In the genomic region with DNA sequence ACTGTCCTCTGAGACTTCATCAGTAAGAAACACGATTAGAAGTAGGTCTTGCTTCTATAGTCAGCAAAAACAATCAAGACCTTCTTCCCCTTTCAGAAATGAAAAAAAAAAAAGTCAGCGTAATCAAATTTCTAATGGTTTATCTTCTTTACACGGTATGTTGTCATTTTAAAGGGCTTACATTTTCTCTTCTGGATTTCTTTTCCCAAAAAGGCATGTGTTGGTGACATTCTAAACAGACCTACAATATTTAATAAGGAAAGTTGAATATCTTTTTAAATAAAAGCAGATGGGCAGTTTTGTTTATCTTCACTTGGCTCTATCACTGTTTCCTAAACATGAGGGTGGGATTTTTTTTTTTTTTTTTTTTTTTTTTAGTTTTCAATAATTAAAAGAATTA, we compare ENCODE assay signal across 22 cellular contexts.
"Had no signal": no experiment of that assay in that cellular context is flagged by ENCODE, and none has a peak within 500 bp of the region (broad histone marks: within the 10 kb centered on the region; RNA-seq: fewer than 3 reads in every experiment).

No MANE protein-coding gene starts in this region.

- ATAC-seq: activated CD8-positive, alpha-beta memory T cell treated with anti-CD3 and anti-CD28 coated beads, Interleukin-2, amount 10 ng/mL, durations not matched to agents 7 days and 5 days; PC-3 had no signal

- H3K4me3 Mint-ChIP-seq: activated CD4-positive, alpha-beta T cell treated with anti-CD3 and anti-CD28 coated beads, Interleukin-2, amount 10 ng/mL, durations not matched to agents 24 days and 14 days; activated CD8-positive, alpha-beta memory T cell treated with anti-CD3 and anti-CD28 coated beads, Interleukin-2, amount 10 ng/mL, durations not matched to agents 7 days and 5 days; activated naive CD8-positive, alpha-beta T cell; activated T-cell treated with anti-CD3 and anti-CD28 coated beads, Interleukin-2, amount 50 U/mL, for 24 hours; brain had no signal

- H3K36me3 Mint-ChIP-seq: activated CD8-positive, alpha-beta memory T cell treated with anti-CD3 and anti-CD28 coated beads, Interleukin-2, amount 10 ng/mL, durations not matched to agents 7 days and 5 days; activated naive CD8-positive, alpha-beta T cell; brain had no signal

- H3K27me3 ChIP-seq: MG63 had no signal

- H3K36me3 ChIP-seq: MG63 had no signal

- H3K27me3 Mint-ChIP-seq: activated CD4-positive, alpha-beta T cell treated with anti-CD3 and anti-CD28 coated beads, Interleukin-2, amount 10 ng/mL, durations not matched to agents 24 days and 14 days; activated CD8-positive, alpha-beta memory T cell treated with anti-CD3 and anti-CD28 coated beads, Interleukin-2, amount 10 ng/mL, durations not matched to agents 7 days and 5 days; activated naive CD8-positive, alpha-beta T cell; activated T-cell treated with anti-CD3 and anti-CD28 coated beads, Interleukin-2, amount 50 U/mL, for 24 hours had no signal

- H3K27ac Mint-ChIP-seq: activated CD4-positive, alpha-beta T cell treated with anti-CD3 and anti-CD28 coated beads, Interleukin-2, amount 10 ng/mL, durations not matched to agents 24 days and 14 days; activated CD8-positive, alpha-beta memory T cell treated with anti-CD3 and anti-CD28 coated beads, Interleukin-2, amount 10 ng/mL, durations not matched to agents 7 days and 5 days; activated naive CD8-positive, alpha-beta T cell; activated T-cell treated with anti-CD3 and anti-CD28 coated beads, Interleukin-2, amount 50 U/mL, for 24 hours had no signal

- H3K9me3 ChIP-seq: MG63 had no signal

- DNase-seq: activated CD4-positive, alpha-beta T cell treated with anti-CD3 and anti-CD28 coated beads for 1 hour; activated CD4-positive, alpha-beta T cell treated with anti-CD3 and anti-CD28 coated beads, Interleukin-2, amount 10 ng/mL, durations not matched to agents 24 days and 14 days; activated CD4-positive, alpha-beta T cell treated with anti-CD3 and anti-CD28 coated beads, Interleukin-2, amount 50 U/mL, for 48 hours; activated CD8-positive, alpha-beta memory T cell treated with anti-CD3 and anti-CD28 coated beads, Interleukin-2, amount 10 ng/mL, durations not matched to agents 7 days and 5 days; activated effector memory CD4-positive, alpha-beta T cell treated with anti-CD3 and anti-CD28 coated beads, Interleukin-2, amount 50 U/mL, for 16 hours; activated naive CD4-positive, alpha-beta T cell treated with Interleukin-2 at 50 U/mL for 16 hours; activated T-cell treated with anti-CD3 and anti-CD28 coated beads, Interleukin-2, amount 50 U/mL, for 24 hours; amygdala; MG63; MV-4-11; NCI-H1092 treated with DMSO at 0.1 percent for 48 hours; NCI-H1436; NCI-H1694 treated with DMSO at 0.1 percent for 48 hours; NCI-H2029 treated with DMSO at 0.1 percent for 48 hours; NCI-H345; NCI-H510A treated with DMSO at 0.1 percent for 48 hours; NCI-H69; PC-3; SHP77 treated with DMSO at 0.1 percent for 48 hours; T-helper 1 cell had no signal

- H3K4me3 ChIP-seq: MG63 had no signal

- H3K9me3 Mint-ChIP-seq: activated CD4-positive, alpha-beta T cell treated with anti-CD3 and anti-CD28 coated beads, Interleukin-2, amount 10 ng/mL, durations not matched to agents 24 days and 14 days had no signal

- H3K4me1 Mint-ChIP-seq: activated CD4-positive, alpha-beta T cell treated with anti-CD3 and anti-CD28 coated beads, Interleukin-2, amount 10 ng/mL, durations not matched to agents 24 days and 14 days; activated CD8-positive, alpha-beta memory T cell treated with anti-CD3 and anti-CD28 coated beads, Interleukin-2, amount 10 ng/mL, durations not matched to agents 7 days and 5 days had no signal
